17 cellular contexts compared by ENCODE assay signal in genomic region chr5:174056064-174056842, GRCh38. TPM values are rescaled to one million over a fixed set of nuclear protein-coding genes. Genes with fewer than 3 reads are reported as not detected.
DNase-seq lines count a peak whose midpoint lies in the region; ATAC-seq, FAIRE-seq and TF ChIP-seq lines count a peak whose summit lies in the region.
"Had no signal": no experiment of that assay in that cellular context is flagged by ENCODE, and none has a peak within 500 bp of the region (broad histone marks: within the 10 kb centered on the region; RNA-seq: fewer than 3 reads in every experiment).

No MANE protein-coding gene starts in this region.

- H3K36me3 ChIP-seq in A673 (ENCODE audit: insufficient read depth, low read length, poor library complexity, severe bottlenecking) (no peaks in the 10 kb centered on the region), WERI-Rb-1 (no peaks in the 10 kb centered on the region)
- H3K36me3 ChIP-seq: upper lobe of right lung had no signal

- CTCF ChIA-PET in A673 (lab: Charles Lee) = no interaction called here

- POLR2A ChIA-PET in A673 (lab: Charles Lee; ENCODE audit: low non-redundant PET) = no interaction called here

- H3K4me1 Mint-ChIP-seq in chondrocyte (ENCODE audit: low read depth) = no peaks in the 10 kb centered on the region
- no peaks in the 10 kb centered on the region for H3K4me1 Mint-ChIP-seq in activated T-cell treated with anti-CD3 and anti-CD28 coated beads, Interleukin-2, amount 50 U/mL, for 72 hours (ENCODE audit: low read depth)
- H3K4me1 Mint-ChIP-seq: activated naive CD8-positive, alpha-beta T cell treated with anti-CD3 and anti-CD28 coated beads for 36 hours had no signal

- DNase-seq in A673 (ENCODE audit: low spot score) (peak; percentile 7), NCI-H69 (lab: John Stamatoyannopoulos, UW) (peak; percentile 86), chondrocyte (ENCODE audit: low spot score) (no peak), HTR-8/SVneo (ENCODE audit: insufficient read length, low spot score) (no peak), WERI-Rb-1 (no peak)
- DNase-seq in activated T-cell treated with anti-CD3 and anti-CD28 coated beads, Interleukin-2, amount 50 U/mL, for 72 hours = no peak
- DNase-seq: activated CD8-positive, alpha-beta memory T cell treated with anti-CD3 and anti-CD28 coated beads, Interleukin-2, amount 50 U/mL, for 48 hours; activated naive CD8-positive, alpha-beta T cell treated with anti-CD3 and anti-CD28 coated beads for 36 hours; NCI-H2107; retina; stimulated activated CD4-positive, alpha-beta T cell treated with anti-CD3 and anti-CD28 coated beads, Interleukin-2, amount 100 ng/mL, for 48 hours; upper lobe of right lung had no signal

- H3K27me3 ChIP-seq in A673 (replicated peaks; ENCODE audit: insufficient read depth, low read depth, low read length, poor library complexity) (peaks cover 6% of the 10 kb centered on the region), WERI-Rb-1 (ENCODE audit: insufficient read depth, low read depth, severe bottlenecking) (no peaks in the 10 kb centered on the region)
- H3K27me3 ChIP-seq: upper lobe of right lung had no signal

- no peaks in the 10 kb centered on the region for H3K9me3 Mint-ChIP-seq in chondrocyte (ENCODE audit: low read depth)
- no peaks in the 10 kb centered on the region for H3K9me3 Mint-ChIP-seq in activated T-cell treated with anti-CD3 and anti-CD28 coated beads, Interleukin-2, amount 50 U/mL, for 72 hours
- H3K9me3 Mint-ChIP-seq: activated naive CD8-positive, alpha-beta T cell treated with anti-CD3 and anti-CD28 coated beads for 36 hours; natural killer cell treated with Interleukin-12 subunit alpha and Interleukin-12 subunit beta and Interleukin-15 and Interleukin-18, amount 100 ng/mL, for 72 hours had no signal

- peaks cover 32% of the 10 kb centered on the region for H3K27me3 Mint-ChIP-seq in chondrocyte (ENCODE audit: low read depth)
- H3K27me3 Mint-ChIP-seq in activated T-cell treated with anti-CD3 and anti-CD28 coated beads, Interleukin-2, amount 50 U/mL, for 72 hours (ENCODE audit: low read depth) = peaks cover 7% of the 10 kb centered on the region

- no peak for FAIRE-seq in HTR-8/SVneo (lab: Jason Lieb, UNC)
- FAIRE-seq: H54 had no signal

- H3K9me3 ChIP-seq in A673 (ENCODE audit: low read depth, low read length, poor library complexity, severe bottlenecking) (no peaks in the 10 kb centered on the region), WERI-Rb-1 (ENCODE audit: severe bottlenecking) (no peaks in the 10 kb centered on the region)
- H3K9me3 ChIP-seq: upper lobe of right lung had no signal

- H3K27ac Mint-ChIP-seq in chondrocyte (ENCODE audit: unreplicated experiment) = no peak overlapping the region
- no peak overlapping the region for H3K27ac Mint-ChIP-seq in activated T-cell treated with anti-CD3 and anti-CD28 coated beads, Interleukin-2, amount 50 U/mL, for 72 hours
- H3K27ac Mint-ChIP-seq: activated naive CD8-positive, alpha-beta T cell treated with anti-CD3 and anti-CD28 coated beads for 36 hours; natural killer cell treated with Interleukin-12 subunit alpha and Interleukin-12 subunit beta and Interleukin-15 and Interleukin-18, amount 100 ng/mL, for 72 hours had no signal

- BruUV-seq in A673 (replicated peaks; lab: Mats Ljungman, UMichigan) = no TSS peak

- H3K4me1 ChIP-seq in A673 (ENCODE audit: insufficient read depth, low read length, poor library complexity, severe bottlenecking) = no peaks in the 10 kb centered on the region
- H3K4me1 ChIP-seq: upper lobe of right lung had no signal

- ATAC-seq in HG03095 (IDR thresholded peaks at IDR 0.05; ENCODE audit: unreplicated experiment) = no peak
- ATAC-seq in activated T-cell treated with anti-CD3 and anti-CD28 coated beads, Interleukin-2, amount 50 U/mL, for 72 hours (replicated peaks in 1 of 2) = no peak
- ATAC-seq: natural killer cell treated with Interleukin-12 subunit alpha and Interleukin-12 subunit beta and Interleukin-15 and Interleukin-18, amount 100 ng/mL, for 72 hours; upper lobe of right lung had no signal

- no peak overlapping the region for H3K4me3 Mint-ChIP-seq in chondrocyte (ENCODE audit: unreplicated experiment)
- no peak overlapping the region for H3K4me3 Mint-ChIP-seq in activated T-cell treated with anti-CD3 and anti-CD28 coated beads, Interleukin-2, amount 50 U/mL, for 72 hours
- H3K4me3 Mint-ChIP-seq: activated naive CD8-positive, alpha-beta T cell treated with anti-CD3 and anti-CD28 coated beads for 36 hours; natural killer cell treated with Interleukin-12 subunit alpha and Interleukin-12 subunit beta and Interleukin-15 and Interleukin-18, amount 100 ng/mL, for 72 hours had no signal

- H3K36me3 Mint-ChIP-seq in chondrocyte (ENCODE audit: low read depth) = peaks cover 2% of the 10 kb centered on the region
- no peaks in the 10 kb centered on the region for H3K36me3 Mint-ChIP-seq in activated T-cell treated with anti-CD3 and anti-CD28 coated beads, Interleukin-2, amount 50 U/mL, for 72 hours (ENCODE audit: insufficient read depth in 2 of 2)
- H3K36me3 Mint-ChIP-seq: activated naive CD8-positive, alpha-beta T cell treated with anti-CD3 and anti-CD28 coated beads for 36 hours; natural killer cell treated with Interleukin-12 subunit alpha and Interleukin-12 subunit beta and Interleukin-15 and Interleukin-18, amount 100 ng/mL, for 72 hours had no signal

- no peak overlapping the region for H3K27ac ChIP-seq in A673 (ENCODE audit: low read depth, low read length, poor library complexity, severe bottlenecking)
- H3K27ac ChIP-seq in WERI-Rb-1 = no peak overlapping the region
- H3K27ac ChIP-seq: epithelial cell of prostate, upper lobe of right lung had no signal

- intact Hi-C loops in A673 (cut with micrococcal nuclease; ENCODE audit: unreplicated experiment) = no loop called here

- TF ChIP-seq CTCF in A673 (conservative IDR thresholded peaks at IDR 0.05; ENCODE audit: low read depth, low read length) = peak; percentile 27; the same call in 1 of the 2 replicates
- TF ChIP-seq CTCF in GM12872 (IDR thresholded peaks at IDR 0.05; ENCODE audit: insufficient read depth, low read depth, low read length) = peak; percentile 65
- TF ChIP-seq CTCF in chondrocyte (IDR thresholded peaks at IDR 0.05) = peak; percentile 32
- no peak for TF ChIP-seq CTCF in WERI-Rb-1 (IDR thresholded peaks at IDR 0.05; ENCODE audit: low read depth, low read length)

- H3K4me3 ChIP-seq in A673 (ENCODE audit: low read depth, low read length, poor library complexity, severe bottlenecking) = no peak overlapping the region
- no peak overlapping the region for H3K4me3 ChIP-seq in WERI-Rb-1 (ENCODE audit: low read depth, low read length)
- H3K4me3 ChIP-seq: upper lobe of right lung had no signal

RNA-seq across cellular contexts. Expression of gene NSG2, which starts 10.7 kb away (rescaled TPM):
- 0.37 and 0.60 TPM in 2 replicates for total RNA-seq in A673 (2021)
- not detected in 3 replicates for total RNA-seq in chondrocyte
- total RNA-seq in activated T-cell treated with anti-CD3 and anti-CD28 coated beads, Interleukin-2, amount 50 U/mL, for 72 hours = not detected
- total RNA-seq: activated naive CD8-positive, alpha-beta T cell treated with anti-CD3 and anti-CD28 coated beads for 36 hours; natural killer cell treated with Interleukin-12 subunit alpha and Interleukin-12 subunit beta and Interleukin-15 and Interleukin-18, amount 100 ng/mL, for 72 hours; upper lobe of right lung had no signal

Comparison
In these comparisons a context has a peak if more than half of its experiments do, and no peak if none do; other contexts are left out.
1. DNase-seq: peak in A673 (single experiment) and NCI-H69 (single experiment); none in chondrocyte (single experiment), activated T-cell treated with anti-CD3 and anti-CD28 coated beads, Interleukin-2, amount 50 U/mL, for 72 hours (0 of 2), HTR-8/SVneo (single experiment) and WERI-Rb-1 (single experiment).